26 cellular contexts compared by ENCODE assay signal in the genomic region with DNA sequence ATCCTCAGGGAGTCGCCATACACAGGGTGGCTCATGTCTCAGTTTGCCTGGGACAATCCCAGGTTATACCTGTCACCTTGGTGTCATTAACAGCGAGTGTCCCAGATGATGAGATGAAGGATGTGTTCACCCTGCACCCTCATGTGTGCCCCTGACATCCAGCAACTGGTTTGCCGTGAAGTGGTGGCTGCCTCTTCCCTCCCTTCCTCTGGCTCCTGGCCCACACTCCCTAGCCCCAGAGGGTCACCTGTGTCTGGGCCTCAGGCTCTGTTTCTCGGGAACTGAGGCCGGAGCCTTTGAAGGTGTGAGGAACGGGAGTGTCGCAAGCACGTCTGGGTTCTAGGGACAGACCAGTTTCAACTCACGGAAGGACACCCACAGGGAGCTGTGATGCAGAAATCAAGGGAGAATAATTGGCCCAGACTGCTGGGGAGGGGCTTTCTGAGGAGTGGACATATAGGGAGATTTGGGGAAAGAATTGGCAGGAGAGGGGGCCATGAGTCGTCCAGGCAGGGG. TPM values are rescaled to one million over a fixed set of nuclear protein-coding genes. Genes with fewer than 3 reads are reported as not detected.
DNase-seq lines count a peak whose midpoint lies in the region; ATAC-seq, FAIRE-seq and TF ChIP-seq lines count a peak whose summit lies in the region.
"Had no signal": no experiment of that assay in that cellular context is flagged by ENCODE, and none has a peak within 500 bp of the region (broad histone marks: within the 10 kb centered on the region; RNA-seq: fewer than 3 reads in every experiment).

No MANE protein-coding gene starts in this region.

- POLR2A ChIA-PET in HEK293T (lab: Yijun Ruan, JAX): no interaction called here

- CTCF ChIA-PET in HEK293T (lab: Yijun Ruan, JAX): no interaction called here

- H3K27me3 Mint-ChIP-seq in type B pancreatic cell: peaks cover 52% of the 10 kb centered on the region

- no peak overlapping the region for H3K27ac ChIP-seq in RWPE2 (ENCODE audit: poor library complexity, severe bottlenecking)
- H3K27ac ChIP-seq: 22Rv1, BLaER1, C4-2B, GM23248 had no signal

- no peak overlapping the region for H3K4me3 Mint-ChIP-seq in type B pancreatic cell
- H3K4me3 Mint-ChIP-seq: B cell; CD4-positive, CD25-positive, alpha-beta regulatory T cell; CD8-positive, alpha-beta T cell; H9; HFFc6 had no signal

- no peaks in the 10 kb centered on the region for H3K4me1 ChIP-seq in RWPE2 (ENCODE audit: insufficient read depth, poor library complexity, severe bottlenecking)
- H3K4me1 ChIP-seq: Caco-2 had no signal

- no peaks in the 10 kb centered on the region for H3K36me3 Mint-ChIP-seq in type B pancreatic cell
- H3K36me3 Mint-ChIP-seq: CD4-positive, CD25-positive, alpha-beta regulatory T cell; CD8-positive, alpha-beta T cell had no signal

- no peaks in the 10 kb centered on the region for H3K9me3 Mint-ChIP-seq in type B pancreatic cell
- H3K9me3 Mint-ChIP-seq: CD8-positive, alpha-beta T cell; HFFc6 had no signal

- no peak overlapping the region for H3K27ac Mint-ChIP-seq in type B pancreatic cell
- H3K27ac Mint-ChIP-seq: B cell; CD4-positive, CD25-positive, alpha-beta regulatory T cell; CD8-positive, alpha-beta T cell; HFFc6 had no signal

- H3K27me3 ChIP-seq in H7 (ENCODE audit: control insufficient read depth, insufficient read depth, low read length): peaks cover 5% of the 10 kb centered on the region
- peaks cover 32% of the 10 kb centered on the region for H3K27me3 ChIP-seq in RWPE2 (ENCODE audit: insufficient read depth, poor library complexity, severe bottlenecking)
- H3K27me3 ChIP-seq: BLaER1 had no signal

- peaks cover 5% of the 10 kb centered on the region for H3K4me1 Mint-ChIP-seq in type B pancreatic cell (ENCODE audit: unreplicated experiment)

- ATAC-seq in RWPE2 (ENCODE audit: low read depth): no peak
- ATAC-seq in left lobe of liver: no peak
- ATAC-seq: CD8-positive, alpha-beta T cell; GM12878; HCT116 had no signal

- H3K4me3 ChIP-seq in H7 (ENCODE audit: insufficient read depth, low read depth, low read length) (no peak overlapping the region), RWPE2 (ENCODE audit: severe bottlenecking) (no peak overlapping the region)
- H3K4me3 ChIP-seq: BLaER1, GM12878, GM23248 had no signal

- FAIRE-seq in urothelium cell line (lab: Jason Lieb, UNC): peak; percentile 89
- FAIRE-seq: A204.1, GM12878, GM19239, H1 had no signal

- H3K9me3 ChIP-seq in RWPE2 (ENCODE audit: severe bottlenecking): no peaks in the 10 kb centered on the region
- H3K9me3 ChIP-seq: BLaER1 had no signal

- no peaks in the 10 kb centered on the region for H3K36me3 ChIP-seq in H7 (replicated peaks; ENCODE audit: control insufficient read depth, insufficient read depth, low read length)
- H3K36me3 ChIP-seq in RWPE2 (ENCODE audit: low read depth): no peaks in the 10 kb centered on the region
- H3K36me3 ChIP-seq: BLaER1 had no signal

- TF ChIP-seq CTCF in RWPE2 (IDR thresholded peaks at IDR 0.05; ENCODE audit: poor library complexity, severe bottlenecking): no peak
- no peak for TF ChIP-seq CTCF in type B pancreatic cell (conservative IDR thresholded peaks at IDR 0.05)

- peak; percentile 30 for DNase-seq in H7
- DNase-seq in RWPE2 (ENCODE audit: low spot score): peak; percentile 71
- DNase-seq in left lobe of liver (ENCODE audit: low spot score): peak; percentile 35
- no peak for DNase-seq in urothelium cell line (ENCODE audit: low spot score)
- no peak for DNase-seq in stimulated activated CD4-positive, alpha-beta T cell treated with anti-CD3 and anti-CD28 coated beads, Interleukin-4, amount 100 ng/mL, for 4 hours
- DNase-seq in type B pancreatic cell (ENCODE audit: extremely low spot score, unreplicated experiment): no peak
- DNase-seq in HEK293T (ENCODE audit: extremely low spot score): no peak
- DNase-seq in HuH-7 (ENCODE audit: low spot score): no peak
- DNase-seq: CD4-positive, CD25-positive, alpha-beta regulatory T cell; DMS79; EL; GDM1; GM23248; H9; HFFc6 had no signal

TF ChIP-seq in HEK293T, 16 proteins besides CTCF, POLR2A, EP300 and RAD21:
- TF ChIP-seq, protein P1, sequence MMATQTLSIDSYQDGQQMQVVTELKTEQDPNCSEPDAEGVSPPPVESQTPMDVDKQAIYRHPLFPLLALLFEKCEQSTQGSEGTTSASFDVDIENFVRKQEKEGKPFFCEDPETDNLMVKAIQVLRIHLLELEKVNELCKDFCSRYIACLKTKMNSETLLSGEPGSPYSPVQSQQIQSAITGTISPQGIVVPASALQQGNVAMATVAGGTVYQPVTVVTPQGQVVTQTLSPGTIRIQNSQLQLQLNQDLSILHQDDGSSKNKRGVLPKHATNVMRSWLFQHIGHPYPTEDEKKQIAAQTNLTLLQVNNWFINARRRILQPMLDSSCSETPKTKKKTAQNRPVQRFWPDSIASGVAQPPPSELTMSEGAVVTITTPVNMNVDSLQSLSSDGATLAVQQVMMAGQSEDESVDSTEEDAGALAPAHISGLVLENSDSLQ (IDR thresholded peaks at IDR 0.05): no peak
- TF ChIP-seq ELF4 (IDR thresholded peaks at IDR 0.05) (no peak), LEF1 (IDR thresholded peaks at IDR 0.05; ENCODE audit: borderline replicate concordance) (no peak), CTBP1 (IDR thresholded peaks at IDR 0.05; ENCODE audit: borderline replicate concordance) (no peak), SUZ12 (IDR thresholded peaks at IDR 0.05) (no peak), HDGF (IDR thresholded peaks at IDR 0.05; ENCODE audit: borderline replicate concordance) (no peak), TARDBP (IDR thresholded peaks at IDR 0.05) (no peak), ARNT (IDR thresholded peaks at IDR 0.05) (no peak), NFRKB (IDR thresholded peaks at IDR 0.05) (no peak), FOXA1 (IDR thresholded peaks at IDR 0.05) (no peak), L3MBTL2 (conservative IDR thresholded peaks at IDR 0.05) (no peak), SP1 (IDR thresholded peaks at IDR 0.05) (no peak), BHLHE40 (IDR thresholded peaks at IDR 0.05; ENCODE audit: borderline replicate concordance) (no peak), ZNF384 (IDR thresholded peaks at IDR 0.05) (no peak), FOXM1 (IDR thresholded peaks at IDR 0.05; ENCODE audit: borderline replicate concordance) (no peak), FOXK2 (IDR thresholded peaks at IDR 0.05) (no peak)

RNA-seq across cellular contexts. Expression of a gene that starts 35.8 kb away (rescaled TPM):
- total RNA-seq in H7 (2014; rRNA removed; shearing (Covaris generic)): 0.03 and 0.41 TPM in 2 replicates
- total RNA-seq in left lobe of liver (0.25 TPM), type B pancreatic cell (ENCODE audit: low replicate concordance) (0.55 and 2.1 TPM in 2 replicates)
- total RNA-seq: B cell; CD4-positive, CD25-positive, alpha-beta regulatory T cell; CD8-positive, alpha-beta T cell; GM23248; H9; HFFc6 had no signal

Comparison
In these comparisons a context has a peak if more than half of its experiments do, and no peak if none do; other contexts are left out.
1. DNase-seq: peak in H7 (single experiment), RWPE2 (single experiment) and left lobe of liver (single experiment); none in urothelium cell line (single experiment), stimulated activated CD4-positive, alpha-beta T cell treated with anti-CD3 and anti-CD28 coated beads, Interleukin-4, amount 100 ng/mL, for 4 hours (0 of 2), type B pancreatic cell (single experiment), HEK293T (single experiment) and HuH-7 (single experiment).